ENCODE assay signal across 8 cellular contexts in the genomic region with DNA sequence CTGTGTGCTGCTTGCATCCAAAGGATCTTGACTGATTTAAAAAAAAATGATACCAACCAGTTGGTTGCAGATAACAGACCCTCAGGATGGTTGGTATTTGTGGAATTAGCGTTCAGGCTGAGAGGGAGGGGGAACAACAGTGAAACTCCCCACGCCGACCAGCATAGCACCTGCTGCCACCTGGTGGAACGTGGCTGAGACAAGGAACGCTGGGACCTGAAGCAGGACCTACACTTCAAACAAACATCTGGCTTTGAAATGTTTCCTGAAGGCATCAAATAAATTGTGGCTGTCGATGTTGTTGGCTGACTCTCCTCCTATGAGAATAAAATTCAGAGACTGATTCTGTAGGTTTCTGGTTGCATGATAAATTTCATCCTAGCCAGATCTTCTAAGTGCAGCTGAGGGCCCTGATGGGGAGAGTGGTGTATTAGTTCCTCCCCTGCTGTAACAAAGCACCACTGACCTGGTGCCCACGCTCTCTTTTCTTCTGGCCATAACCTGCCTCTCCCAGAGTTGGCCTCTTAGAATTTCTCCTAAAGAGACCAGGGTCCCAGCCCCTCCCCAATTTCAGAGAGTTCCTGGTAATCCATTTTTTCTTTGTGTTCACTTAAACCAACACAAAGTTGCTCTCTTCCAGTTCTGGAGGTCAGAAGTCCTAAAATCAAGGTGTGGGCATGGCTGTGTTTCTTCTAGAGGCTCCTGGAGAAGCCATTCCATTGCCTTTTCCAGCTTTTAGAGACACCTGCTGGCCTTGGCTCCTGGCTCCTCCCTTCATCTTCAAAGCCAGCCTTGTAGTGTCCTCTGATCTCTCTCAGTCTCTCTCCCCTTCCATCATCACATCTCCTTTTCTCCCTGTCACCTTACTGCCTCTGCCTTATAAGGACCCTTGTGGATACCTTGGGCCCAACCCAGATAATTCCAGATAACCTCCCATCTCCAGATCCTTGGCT. TPM values are rescaled to one million over a fixed set of nuclear protein-coding genes. Genes with fewer than 3 reads are reported as not detected.
DNase-seq lines count a peak whose midpoint lies in the region; ATAC-seq and TF ChIP-seq lines count a peak whose summit lies in the region.

No MANE protein-coding gene starts in this region.

- H3K27ac ChIP-seq in OCI-LY3 (ENCODE audit: low read length) (no peak overlapping the region), cardiac muscle cell (no peak overlapping the region)

- TF ChIP-seq CTCF in GM12875 (IDR thresholded peaks at IDR 0.05; ENCODE audit: borderline replicate concordance, insufficient read depth, low read depth, low read length) (peak; percentile 80), OCI-LY3 (IDR thresholded peaks at IDR 0.05; ENCODE audit: low read depth, low read length) (peak; percentile 93), cardiac muscle cell (IDR thresholded peaks at IDR 0.05; ENCODE audit: low read depth, low read length) (peak; percentile 73), retinal pigment epithelial cell (conservative IDR thresholded peaks at IDR 0.05; ENCODE audit: low read depth, low read length) (peak; percentile 82)

- peaks cover 3% of the 10 kb centered on the region for H3K36me3 ChIP-seq in OCI-LY3 (replicated peaks; ENCODE audit: low read depth, low read length)
- no peaks in the 10 kb centered on the region for H3K36me3 ChIP-seq in cardiac muscle cell

- H3K4me3 ChIP-seq in GM12875 (ENCODE audit: low read depth, low read length) (no peak overlapping the region), OCI-LY3 (ENCODE audit: low read length) (peak overlapping the region; percentile 6; the same call in 1 of the 2 replicates), cardiac muscle cell (no peak overlapping the region), retinal pigment epithelial cell (ENCODE audit: low read length) (no peak overlapping the region)

- H3K4me2 ChIP-seq in OCI-LY3 (ENCODE audit: low read length) = peak overlapping the region; percentile 43

- no peak for ATAC-seq in GM18498 (IDR thresholded peaks at IDR 0.05; ENCODE audit: unreplicated experiment)

- no peak overlapping the region for H3K9ac ChIP-seq in OCI-LY3 (ENCODE audit: low read length)

- no peak overlapping the region for H2AFZ ChIP-seq in OCI-LY3 (ENCODE audit: low read depth, low read length)

- no peaks in the 10 kb centered on the region for H4K20me1 ChIP-seq in OCI-LY3 (ENCODE audit: insufficient read depth, low read length)

- H3K27me3 ChIP-seq in OCI-LY3 (ENCODE audit: low read depth, low read length) (peaks cover 9% of the 10 kb centered on the region; the same call in 1 of the 2 replicates), cardiac muscle cell (no peaks in the 10 kb centered on the region)

- DNase-seq in ACHN = peak; percentile 21
- DNase-seq in activated naive CD4-positive, alpha-beta T cell treated with Interleukin-2 at 50 U/mL for 16 hours = peak; percentile 47
- peak; percentile 62 to 70 for DNase-seq in cardiac muscle cell (ENCODE audit: low read depth in 1 of 2, low spot score in 1 of 2)
- DNase-seq in retinal pigment epithelial cell (ENCODE audit: low read depth) = no peak
- no peak for DNase-seq in GDM1 (lab: John Stamatoyannopoulos, UW)

- H3K79me2 ChIP-seq in OCI-LY3 (ENCODE audit: low read length) = no peaks in the 10 kb centered on the region

- H3K9me3 ChIP-seq in OCI-LY3 (ENCODE audit: insufficient read depth, low read length) (no peaks in the 10 kb centered on the region), cardiac muscle cell (ENCODE audit: low read depth) (no peaks in the 10 kb centered on the region)

- H3K4me1 ChIP-seq in OCI-LY3 (ENCODE audit: low read length) (peaks cover 9% of the 10 kb centered on the region), cardiac muscle cell (ENCODE audit: low read depth) (peaks cover 5% of the 10 kb centered on the region)

- in situ Hi-C loops in ACHN (cut with HindIII; ENCODE audit: low pct_ligation_motif_present, low pct_unique_long_range_greater_than_20kb, low sequenced_read_pairs) = no loop called here

RNA-seq across cellular contexts. Expression of a gene that starts 17.3 kb away (rescaled TPM):
- 14.7 and 15.1 TPM in 2 replicates for total RNA-seq in cardiac muscle cell
- polyA plus RNA-seq in cardiac muscle cell = 8.7 and 10.8 TPM in 2 replicates

RNA-seq across cellular contexts. Expression of a gene that starts 20.5 kb away (rescaled TPM):
- total RNA-seq in cardiac muscle cell = 0.04 and 0.27 TPM in 2 replicates
- polyA plus RNA-seq in cardiac muscle cell = not detected in 2 replicates

RNA-seq across cellular contexts. Expression of a gene that starts 30.9 kb away (rescaled TPM):
- total RNA-seq in cardiac muscle cell = 0.11 TPM in 1 of 2 replicates, not detected in the other
- polyA plus RNA-seq in cardiac muscle cell = 0.06 TPM in 1 of 2 replicates, not detected in the other

Comparison
In these comparisons a context has a peak if more than half of its experiments do, and no peak if none do; other contexts are left out.
1. DNase-seq: peak in ACHN (single experiment), activated naive CD4-positive, alpha-beta T cell treated with Interleukin-2 at 50 U/mL for 16 hours (single experiment) and cardiac muscle cell (2 of 2); none in retinal pigment epithelial cell (single experiment) and GDM1 (single experiment).
2. Peak in every context shown above with its lines, with median percentiles within 50 percentile points of each other: CTCF ChIP-seq.